Comparison of ENCODE assay signal across 8 cellular contexts in genomic region chr11:65919151-65920034, GRCh38. TPM values are rescaled to one million over a fixed set of nuclear protein-coding genes. Genes with fewer than 3 reads are reported as not detected.
DNase-seq lines count a peak whose midpoint lies in the region; ATAC-seq and TF ChIP-seq lines count a peak whose summit lies in the region.

Gene DRAP1, plus strand, starts transcription at chr11:65919426. Its CDS starts 76 bp downstream, at chr11:65919502.

- peaks cover 13% of the 10 kb centered on the region for H3K36me3 ChIP-seq in OCI-LY3 (replicated peaks; ENCODE audit: low read depth, low read length)

- H2AFZ ChIP-seq in OCI-LY3 (ENCODE audit: low read depth, low read length): peak within 1 kb of the TSS; percentile 62; the same call in 1 of the 2 replicates

- H3K27ac Mint-ChIP-seq in endothelial cell (ENCODE audit: unreplicated experiment) (peak within 1 kb of the TSS; percentile 72), mesothelial cell of epicardium (peak within 1 kb of the TSS; percentile 77)

- H3K27me3 ChIP-seq in OCI-LY3 (ENCODE audit: low read depth, low read length): no peaks in the 10 kb centered on the region

- H3K27me3 Mint-ChIP-seq in endothelial cell (ENCODE audit: unreplicated experiment) (peaks cover 7% of the 10 kb centered on the region), mesothelial cell of epicardium (ENCODE audit: low read depth) (no peaks in the 10 kb centered on the region)

- H4K20me1 ChIP-seq in OCI-LY3 (ENCODE audit: insufficient read depth, low read length): no peaks in the 10 kb centered on the region

- H3K9me3 Mint-ChIP-seq in endothelial cell (ENCODE audit: unreplicated experiment) (no peaks in the 10 kb centered on the region), mesothelial cell of epicardium (no peaks in the 10 kb centered on the region)

- peak within 1 kb of the TSS; percentile 98 for H3K4me2 ChIP-seq in OCI-LY3 (ENCODE audit: low read length)

- H3K9me3 ChIP-seq in OCI-LY3 (ENCODE audit: insufficient read depth, low read length): no peaks in the 10 kb centered on the region

- ATAC-seq in GM21526 (IDR thresholded peaks at IDR 0.05; ENCODE audit: low FRiP score, unreplicated experiment): peak; percentile 74

- no peak for TF ChIP-seq CTCF in OCI-LY3 (IDR thresholded peaks at IDR 0.05; ENCODE audit: low read depth, low read length)
- no peak for TF ChIP-seq CTCF in endothelial cell (IDR thresholded peaks at IDR 0.05; ENCODE audit: unreplicated experiment)
- no peak for TF ChIP-seq CTCF in mesothelial cell of epicardium (IDR thresholded peaks at IDR 0.05; ENCODE audit: unreplicated experiment)

- peaks cover 14% of the 10 kb centered on the region for H3K4me1 ChIP-seq in OCI-LY3 (ENCODE audit: low read length)

- in situ Hi-C loops in Caki2 (cut with HindIII; ENCODE audit: low pct_unique_long_range_greater_than_20kb, low sequenced_read_pairs): no loop called here

- H3K27ac ChIP-seq in OCI-LY3 (ENCODE audit: low read length): peak within 1 kb of the TSS; percentile 46

- DNase-seq in Caki2 (ENCODE audit: low read depth) (peak; percentile 88), HuH-7.5 (ENCODE audit: low spot score) (peak; percentile 90), endothelial cell (ENCODE audit: low spot score) (peak; percentile 100), mesothelial cell of epicardium (ENCODE audit: low spot score in 2 of 2, unreplicated experiment in 2 of 2) (peak; percentile 98 to 100)
- peak; percentile 99 for DNase-seq in activated CD8-positive, alpha-beta memory T cell treated with anti-CD3 and anti-CD28 coated beads, Interleukin-2, amount 50 U/mL, for 48 hours
- peak; percentile 97 to 99 for DNase-seq in stimulated activated CD8-positive, alpha-beta memory T cell treated with anti-CD3 and anti-CD28 coated beads, Interleukin-15, amount 100 ng/mL, for 4 hours (ENCODE audit: low read depth in 2 of 2)

- peak within 1 kb of the TSS; percentile 92 for H3K4me3 Mint-ChIP-seq in endothelial cell (ENCODE audit: unreplicated experiment)
- peak within 1 kb of the TSS; percentile 86 for H3K4me3 Mint-ChIP-seq in mesothelial cell of epicardium

- H3K79me2 ChIP-seq in OCI-LY3 (ENCODE audit: low read length): peaks cover 27% of the 10 kb centered on the region

- H3K4me3 ChIP-seq in OCI-LY3 (ENCODE audit: low read length): peak within 1 kb of the TSS; percentile 89

- peak within 1 kb of the TSS; percentile 87 for H3K9ac ChIP-seq in OCI-LY3 (ENCODE audit: low read length)

- H3K4me1 Mint-ChIP-seq in endothelial cell (ENCODE audit: unreplicated experiment) (peaks cover 9% of the 10 kb centered on the region), mesothelial cell of epicardium (peaks cover 33% of the 10 kb centered on the region)

- H3K36me3 Mint-ChIP-seq in endothelial cell (ENCODE audit: low read depth, unreplicated experiment) (peaks cover 13% of the 10 kb centered on the region), mesothelial cell of epicardium (peaks cover 18% of the 10 kb centered on the region)

RNA-seq across cellular contexts. Expression of gene DRAP1, which starts in this region (rescaled TPM):
- total RNA-seq in Caki2 (2014; rRNA removed; shearing (Covaris generic); ENCODE audit: low replicate concordance): 212 and 270 TPM in 2 replicates
- 79.6 TPM for total RNA-seq in endothelial cell (ENCODE audit: unreplicated experiment)
- total RNA-seq in mesothelial cell of epicardium: 68.5 to 74.4 TPM (median 70.9 TPM) in 3 replicates

Comparison
In these comparisons a context has a peak if more than half of its experiments do, and no peak if none do; other contexts are left out.
1. Peak in every context shown above with its lines: DNase-seq, ATAC-seq, H3K4me3 ChIP-seq and H3K27ac ChIP-seq.